Comparison of ENCODE assay signal across 29 cellular contexts in genomic region chr9:135096408-135096885, GRCh38. TPM values are rescaled to one million over a fixed set of nuclear protein-coding genes. Genes with fewer than 3 reads are reported as not detected.
"Had no signal": no experiment of that assay in that cellular context is flagged by ENCODE, and none has a peak within 500 bp of the region (broad histone marks: within the 10 kb centered on the region; RNA-seq: fewer than 3 reads in every experiment).

No MANE protein-coding gene starts in this region.

- H3K27ac ChIP-seq: brain microvascular endothelial cell, epithelial cell of prostate, esophagus squamous epithelium, gastroesophageal sphincter, WERI-Rb-1 had no signal

- H3K9me3 Mint-ChIP-seq: activated B cell treated with CpG ODN at 0.5 μM for 24 hours; activated CD8-positive, alpha-beta T cell treated with anti-CD3 and anti-CD28 coated beads for 36 hours; activated naive CD4-positive, alpha-beta T cell treated with anti-CD3 and anti-CD28 coated beads for 36 hours; activated T-cell treated with anti-CD3 and anti-CD28 coated beads, Interleukin-2, amount 50 U/mL, for 4 hours; activated T-helper 17 cell treated with anti-CD3 and anti-CD28 coated beads, Interleukin-2, amount 50 U/mL, for 72 hours; effector memory CD8-positive, alpha-beta T cell; T-helper 2 cell treated with Interferon-gamma antibody and Interleukin-4, amounts not matched to agents 5 μg/mL and 100 μg/mL, for 36 hours had no signal

- H3K4me1 Mint-ChIP-seq: activated B cell treated with CpG ODN at 0.5 μM for 24 hours; activated naive CD8-positive, alpha-beta T cell treated with anti-CD3 and anti-CD28 coated beads, Interleukin-2, amount 10 ng/mL, durations not matched to agents 7 days and 5 days; activated T-helper 17 cell treated with anti-CD3 and anti-CD28 coated beads, Interleukin-2, amount 50 U/mL, for 72 hours; T-helper 17 cell had no signal

- H3K36me3 ChIP-seq: brain microvascular endothelial cell had no signal

- H3K4me1 ChIP-seq: esophagus squamous epithelium, gastroesophageal sphincter had no signal

- H3K27ac Mint-ChIP-seq: activated B cell treated with CpG ODN at 0.5 μM for 24 hours; activated CD8-positive, alpha-beta T cell treated with anti-CD3 and anti-CD28 coated beads for 36 hours; activated naive CD4-positive, alpha-beta T cell treated with anti-CD3 and anti-CD28 coated beads for 36 hours; activated naive CD4-positive, alpha-beta T cell treated with anti-CD3 and anti-CD28 coated beads, Interleukin-2, amount 50 U/mL, for 72 hours; activated naive CD8-positive, alpha-beta T cell treated with anti-CD3 and anti-CD28 coated beads, Interleukin-2, amount 10 ng/mL, durations not matched to agents 7 days and 5 days; activated T-helper 17 cell treated with anti-CD3 and anti-CD28 coated beads, Interleukin-2, amount 50 U/mL, for 72 hours; effector memory CD8-positive, alpha-beta T cell; T-helper 17 cell; T-helper 2 cell treated with Interferon-gamma antibody and Interleukin-4, amounts not matched to agents 5 μg/mL and 100 μg/mL, for 36 hours had no signal

- H3K9me3 ChIP-seq: esophagus squamous epithelium, gastroesophageal sphincter had no signal

- H3K4me3 ChIP-seq: esophagus squamous epithelium, gastroesophageal sphincter had no signal

- H3K27me3 ChIP-seq: brain microvascular endothelial cell, gastroesophageal sphincter had no signal

- H3K4me3 Mint-ChIP-seq: activated B cell treated with CpG ODN at 0.5 μM for 24 hours; activated CD8-positive, alpha-beta T cell treated with anti-CD3 and anti-CD28 coated beads for 36 hours; activated naive CD4-positive, alpha-beta T cell treated with anti-CD3 and anti-CD28 coated beads for 36 hours; activated naive CD8-positive, alpha-beta T cell treated with anti-CD3 and anti-CD28 coated beads, Interleukin-2, amount 10 ng/mL, durations not matched to agents 7 days and 5 days; activated T-cell treated with anti-CD3 and anti-CD28 coated beads, Interleukin-2, amount 50 U/mL, for 4 hours; activated T-helper 17 cell treated with anti-CD3 and anti-CD28 coated beads, Interleukin-2, amount 50 U/mL, for 72 hours; effector memory CD8-positive, alpha-beta T cell; T-helper 17 cell; T-helper 2 cell treated with Interferon-gamma antibody and Interleukin-4, amounts not matched to agents 5 μg/mL and 100 μg/mL, for 36 hours had no signal

- H3K36me3 Mint-ChIP-seq: activated naive CD4-positive, alpha-beta T cell treated with anti-CD3 and anti-CD28 coated beads, Interleukin-2, amount 50 U/mL, for 72 hours had no signal

- DNase-seq: activated B cell treated with CpG ODN at 0.5 μM for 24 hours; activated CD4-positive, alpha-beta T cell treated with anti-CD3 and anti-CD28 coated beads for 48 hours; activated CD4-positive, alpha-beta T cell treated with anti-CD3 and anti-CD28 coated beads, Interleukin-2, amount 50 U/mL, for 1 hour; activated CD4-positive, alpha-beta T cell treated with anti-CD3 and anti-CD28 coated beads, Interleukin-2, amount 50 U/mL, for 48 hours; activated CD8-positive, alpha-beta memory T cell treated with anti-CD3 and anti-CD28 coated beads for 24 hours; activated CD8-positive, alpha-beta T cell treated with anti-CD3 and anti-CD28 coated beads for 36 hours; activated effector memory CD4-positive, alpha-beta T cell treated with Interleukin-2 at 50 U/mL for 16 hours; activated gamma-delta T cell treated with Interleukin-2 at 50 U/mL for 16 hours; activated naive CD4-positive, alpha-beta T cell treated with anti-CD3 and anti-CD28 coated beads for 36 hours; activated naive CD8-positive, alpha-beta T cell treated with anti-CD3 and anti-CD28 coated beads, Interleukin-2, amount 10 ng/mL, durations not matched to agents 7 days and 5 days; activated T-cell treated with anti-CD3 and anti-CD28 coated beads, Interleukin-2, amount 50 U/mL, for 4 hours; anterior cingulate cortex; brain microvascular endothelial cell; caudate nucleus; cortex of kidney; dermis blood vessel endothelial cell; effector CD4-positive, alpha-beta T cell; effector memory CD8-positive, alpha-beta T cell; esophagus squamous epithelium; foreskin melanocyte; head of caudate nucleus; T-helper 17 cell; T1000; WERI-Rb-1 had no signal

RNA-seq across cellular contexts. Expression of gene OLFM1, which starts 9.0 kb away (rescaled TPM):
- total RNA-seq: activated B cell treated with CpG ODN at 0.5 μM for 24 hours; activated CD8-positive, alpha-beta T cell treated with anti-CD3 and anti-CD28 coated beads for 36 hours; activated naive CD4-positive, alpha-beta T cell treated with anti-CD3 and anti-CD28 coated beads for 36 hours; activated naive CD4-positive, alpha-beta T cell treated with anti-CD3 and anti-CD28 coated beads, Interleukin-2, amount 50 U/mL, for 72 hours; activated naive CD8-positive, alpha-beta T cell treated with anti-CD3 and anti-CD28 coated beads, Interleukin-2, amount 10 ng/mL, durations not matched to agents 7 days and 5 days; T-helper 17 cell had no signal
